In genomic region chr3:42804113-42804830, GRCh38 we compare ENCODE assay signal across 8 cellular contexts. TPM values are rescaled to one million over a fixed set of nuclear protein-coding genes. Genes with fewer than 3 reads are reported as not detected.
DNase-seq lines count a peak whose midpoint lies in the region; ATAC-seq and TF ChIP-seq lines count a peak whose summit lies in the region.

HIGD1A (minus strand) TSS chr3:42804490; CDS start chr3:42794253, 10,237 bp downstream.

- TF ChIP-seq CTCF in CD14-positive monocyte (IDR thresholded peaks at IDR 0.05) (no peak), liver (IDR thresholded peaks at IDR 0.05; ENCODE audit: low read depth, low read length, missing input control) (no peak)

- WGBS in liver = under 1% methylated on average over 63 of the region's 63 CpGs

- intact Hi-C loops in CD14-positive monocyte (cut with micrococcal nuclease) = loop anchor here in 1 of 2 donors (10.0 kb wide), 1 partner anchor 199 kb away; the partner anchor contains the start of gene NKTR

- H3K4me3 ChIP-seq in liver (ENCODE audit: low read depth in 1 of 3, low read length in 3 of 3) = peak within 1 kb of the TSS; percentile 77 to 88 (median 77)

- peaks cover 2 to 44% (median 21%) of the 10 kb centered on the region in 4 donors for H3K4me1 ChIP-seq in liver (ENCODE audit: control insufficient read depth in 4 of 4, insufficient read depth in 4 of 4, low read length in 3 of 4)

- H3K36me3 Mint-ChIP-seq in CD14-positive monocyte = peaks cover 5% of the 10 kb centered on the region in 2 donors

- H3K27ac ChIP-seq in liver (ENCODE audit: low read depth in 1 of 2, low read length in 2 of 2) = peak within 1 kb of the TSS; percentile 93 to 95

- H3K4me1 Mint-ChIP-seq in CD14-positive monocyte = peaks cover 45% of the 10 kb centered on the region

- TF ChIP-seq RAD21 in liver (IDR thresholded peaks at IDR 0.05) = peak; percentile 17 to 18

- H3K9ac ChIP-seq in liver (ENCODE audit: low read depth in 1 of 2, low read length in 2 of 2) = peak within 1 kb of the TSS; percentile 61 to 93

- H3K4me3 Mint-ChIP-seq in CD14-positive monocyte = peak within 1 kb of the TSS; percentile 98 to 99

- H3K27me3 ChIP-seq in liver (ENCODE audit: control insufficient read depth in 4 of 4, insufficient read depth in 4 of 4, low read length in 3 of 4) = no peaks in the 10 kb centered on the region

- DNase-seq in CD14-positive monocyte (ENCODE audit: low spot score) (peak; percentile 91), NCI-H82 (lab: John Stamatoyannopoulos, UW) (peak; percentile 95), dermis microvascular lymphatic vessel endothelial cell (ENCODE audit: low read depth in 2 of 2) (peak; percentile 84 to 95)
- peak; percentile 94 to 95 for DNase-seq in activated CD4-positive, alpha-beta T cell treated with anti-CD3 and anti-CD28 coated beads, Interleukin-2, amount 50 U/mL, for 48 hours
- peak; percentile 95 for DNase-seq in stimulated activated CD4-positive, alpha-beta T cell treated with anti-CD3 and anti-CD28 coated beads, Interleukin-4, amount 100 ng/mL, for 24 hours

- peak; percentile 100 for ATAC-seq in GM19397 (IDR thresholded peaks at IDR 0.05; ENCODE audit: unreplicated experiment)
- ATAC-seq in HG03571 (IDR thresholded peaks at IDR 0.05; ENCODE audit: unreplicated experiment) = peak; percentile 100

- peaks cover 0 to 3% (median 0%) of the 10 kb centered on the region in 7 donors for H3K9me3 Mint-ChIP-seq in CD14-positive monocyte

- no peaks in the 10 kb centered on the region for H3K36me3 ChIP-seq in liver (ENCODE audit: control insufficient read depth in 4 of 4, insufficient read depth in 3 of 4, low read depth in 1 of 4, low read length in 3 of 4)

- peaks cover 14 to 35% (median 17%) of the 10 kb centered on the region in 3 donors for H3K27me3 Mint-ChIP-seq in CD14-positive monocyte (ENCODE audit: low read depth in 3 of 3)

- no peaks in the 10 kb centered on the region for H3K9me3 ChIP-seq in liver (ENCODE audit: control insufficient read depth in 4 of 4, low read length in 3 of 4)

- peak within 1 kb of the TSS; percentile 89 to 96 (median 92) for H3K27ac Mint-ChIP-seq in CD14-positive monocyte

TF ChIP-seq in liver, 16 proteins besides CTCF, POLR2A, EP300 and RAD21:
- TF ChIP-seq EGR1 (IDR thresholded peaks at IDR 0.05; ENCODE audit: low read depth in 2 of 2) = peak in 1 of 2 donors; percentile 51
- TF ChIP-seq YY1 (IDR thresholded peaks at IDR 0.05) = peak; percentile 56
- no peak for TF ChIP-seq HNF4G (IDR thresholded peaks at IDR 0.05)
- TF ChIP-seq MAX (IDR thresholded peaks at IDR 0.05) = peak; percentile 67
- TF ChIP-seq FOXA1 (IDR thresholded peaks at IDR 0.05) = peak; percentile 28
- TF ChIP-seq ATF3 (IDR thresholded peaks at IDR 0.05) = no peak
- peak in 1 of 2 donors; percentile 34 for TF ChIP-seq GABPA (IDR thresholded peaks at IDR 0.05 in 1 of 2, conservative IDR thresholded peaks at IDR 0.05 in 1 of 2)
- TF ChIP-seq SP1 (IDR thresholded peaks at IDR 0.05) = peak; percentile 91
- TF ChIP-seq RXRA (IDR thresholded peaks at IDR 0.05) = peak in 1 of 2 donors; percentile 23
- no peak for TF ChIP-seq NR2F2 (IDR thresholded peaks at IDR 0.05)
- TF ChIP-seq HNF4A (conservative IDR thresholded peaks at IDR 0.05) = peak; percentile 2 to 39
- TF ChIP-seq JUND (IDR thresholded peaks at IDR 0.05) = no peak
- TF ChIP-seq FOXA2 (IDR thresholded peaks at IDR 0.05) = no peak
- no peak for TF ChIP-seq ZBTB33 (IDR thresholded peaks at IDR 0.05)
- TF ChIP-seq REST (IDR thresholded peaks at IDR 0.05) = peak; percentile 92
- TF ChIP-seq TAF1 (conservative IDR thresholded peaks at IDR 0.05) = peak; percentile 91

RNA-seq across cellular contexts. Expression of gene HIGD1A, which starts in this region (rescaled TPM):
- polyA plus RNA-seq in CD14-positive monocyte (100 to 1,000 TPM; 104 to 115 TPM), liver (100 to 1,000 TPM; 256 TPM)
- total RNA-seq in dermis microvascular lymphatic vessel endothelial cell (77.5 and 102 TPM in 2 replicates), liver (100 to 1,000 TPM; 117 to 234 TPM)

Comparison
In these comparisons a context has a peak if more than half of its experiments do, and no peak if none do; other contexts are left out.
1. Peak in every context shown above with its lines: DNase-seq, ATAC-seq, H3K4me3 ChIP-seq and H3K27ac ChIP-seq.